ENCODE assay signal across 12 cellular contexts in genomic region chr12:107014050-107014449, GRCh38. TPM values are rescaled to one million over a fixed set of nuclear protein-coding genes. Genes with fewer than 3 reads are reported as not detected.
DNase-seq lines count a peak whose midpoint lies in the region; ATAC-seq, FAIRE-seq and TF ChIP-seq lines count a peak whose summit lies in the region.
"Had no signal": no experiment of that assay in that cellular context is flagged by ENCODE, and none has a peak within 500 bp of the region (broad histone marks: within the 10 kb centered on the region; RNA-seq: fewer than 3 reads in every experiment).

No MANE protein-coding gene starts in this region.

- H4K20me1 ChIP-seq in H1 (replicated peaks in 1 of 2; ENCODE audit: control insufficient read depth in 1 of 2, insufficient read depth in 2 of 2, low read length in 2 of 2) = no peaks in the 10 kb centered on the region

- no peak for TF ChIP-seq EP300 in H1 (IDR thresholded peaks at IDR 0.05; ENCODE audit: borderline replicate concordance in 1 of 2, low read depth in 2 of 2, low read length in 2 of 2)

- no peak overlapping the region for H3K27ac ChIP-seq in H1 (ENCODE audit: low read depth, low read length)
- H3K27ac ChIP-seq: SK-N-MC had no signal

- H3K79me2 ChIP-seq in H1 (ENCODE audit: control insufficient read depth in 1 of 2, insufficient read depth in 2 of 2, low read length in 2 of 2) = no peaks in the 10 kb centered on the region

- no peak overlapping the region for H4K5ac ChIP-seq in H1 (ENCODE audit: insufficient read length, low read depth, low read length)

- no peak overlapping the region for H3K18ac ChIP-seq in H1 (ENCODE audit: extremely low read depth, low read length)

- no peak overlapping the region for H3K4me2 ChIP-seq in H1 (ENCODE audit: insufficient read depth in 1 of 2, low read depth in 2 of 2, low read length in 2 of 2)

- POLR2A ChIA-PET in H1 (lab: Charles Lee; ENCODE audit: partially characterized antibody) = no interaction called here

- H3K56ac ChIP-seq in H1 (replicated peaks; ENCODE audit: insufficient read length, low read depth, low read length) = no peak overlapping the region

- no peaks in the 10 kb centered on the region for H3K23me2 ChIP-seq in H1 (ENCODE audit: low read depth, low read length)

- H3K9ac ChIP-seq in H1 (replicated peaks in 1 of 4; ENCODE audit: extremely low read depth in 1 of 4, low read depth in 3 of 4, low read length in 3 of 4) = no peak overlapping the region

- peak in 2 of 3 experiments; percentile 37 to 56; a peak in 3 of 4 replicates for TF ChIP-seq CTCF in H1 (IDR thresholded peaks at IDR 0.05; ENCODE audit: control extremely low read depth in 1 of 3, insufficient read depth in 1 of 3, low read depth in 1 of 3, low read length in 3 of 3)

- peak; percentile 65 for FAIRE-seq in H1 (lab: Jason Lieb, UNC)
- FAIRE-seq: GM12891, H54 had no signal

- H3K4me1 ChIP-seq in H1 (replicated peaks in 1 of 4; ENCODE audit: control insufficient read depth in 3 of 4, insufficient read depth in 4 of 4, low read length in 3 of 4) = no peaks in the 10 kb centered on the region

- no peak for TF ChIP-seq POLR2A in H1 (IDR thresholded peaks at IDR 0.05; ENCODE audit: control extremely low read depth in 1 of 2, low read depth in 2 of 2, low read length in 2 of 2)

- no peak overlapping the region for H2BK15ac ChIP-seq in H1 (ENCODE audit: low read length)

- H2BK20ac ChIP-seq in H1 (ENCODE audit: low read length) = no peak overlapping the region

- H4K8ac ChIP-seq in H1 (ENCODE audit: extremely low read depth, insufficient read depth, low read length) = no peak overlapping the region

- ATAC-seq in GM19397 (IDR thresholded peaks at IDR 0.05; ENCODE audit: unreplicated experiment) = no peak
- no peak for ATAC-seq in HG03139 (IDR thresholded peaks at IDR 0.05; ENCODE audit: unreplicated experiment)

- H2AFZ ChIP-seq in H1 (ENCODE audit: low read length) = no peak overlapping the region

- H3K36me3 ChIP-seq in H1 (ENCODE audit: control insufficient read depth in 2 of 4, insufficient read depth in 4 of 4, low read length in 3 of 4) = no peaks in the 10 kb centered on the region

- peak; percentile 32 to 43; a peak in 3 of 4 replicates for TF ChIP-seq RAD21 in H1 (IDR thresholded peaks at IDR 0.05 in 1 of 2, conservative IDR thresholded peaks at IDR 0.05 in 1 of 2; ENCODE audit: low read depth in 2 of 2, low read length in 2 of 2)

- no peaks in the 10 kb centered on the region for H3K27me3 ChIP-seq in H1 (replicated peaks in 1 of 4; ENCODE audit: control insufficient read depth in 3 of 4, extremely low read depth in 1 of 4, insufficient read depth in 3 of 4, low read length in 3 of 4)

- peak; percentile 47 for DNase-seq in NCI-H2029 (lab: John Stamatoyannopoulos, UW)
- no peak for DNase-seq in NCI-H2029 treated with DMSO at 0.1 percent for 48 hours (lab: John Stamatoyannopoulos, UW)
- peak; percentile 39 for DNase-seq in NCI-H2196 (lab: John Stamatoyannopoulos, UW; ENCODE audit: unreplicated experiment)
- DNase-seq in H1 (ENCODE audit: low read depth in 1 of 2, low spot score in 2 of 2) = no peak
- peak; percentile 52 for DNase-seq in renal cortical epithelial cell (ENCODE audit: low read depth)
- DNase-seq in DMS114 treated with DMSO at 0.1 percent for 48 hours (lab: John Stamatoyannopoulos, UW; ENCODE audit: unreplicated experiment) = no peak
- DNase-seq: KBM-7 had no signal

- no peak overlapping the region for H3K23ac ChIP-seq in H1 (ENCODE audit: insufficient read length)

- H4K91ac ChIP-seq in H1 (replicated peaks; ENCODE audit: insufficient read length, low read length) = no peak overlapping the region

- H2BK12ac ChIP-seq in H1 (ENCODE audit: low read depth, low read length) = no peak overlapping the region

- H3K14ac ChIP-seq in H1 (ENCODE audit: insufficient read length) = no peak overlapping the region

- H3K4me3 ChIP-seq in H1 (ENCODE audit: extremely low read depth in 1 of 4, insufficient read depth in 2 of 4, low read depth in 3 of 4, low read length in 4 of 4) = no peak overlapping the region
- H3K4me3 ChIP-seq: SK-N-MC had no signal

- no peak overlapping the region for H2BK5ac ChIP-seq in H1 (ENCODE audit: low read depth, low read length)

- no peak overlapping the region for H2AK5ac ChIP-seq in H1 (ENCODE audit: low read depth, low read length)

- 74% methylated on average over 3 of the region's 3 CpGs; no CpG with 5 or more reads in 1 of the 2 experiments for WGBS in H1 (ENCODE audit: extremely low coverage in 1 of 2, insufficient coverage in 1 of 2, insufficient read length in 1 of 2, insufficient replicate concordance in 2 of 2, low coverage in 1 of 2, low lambda C conversion rate in 2 of 2, missing lambda C conversion rate in 1 of 2), 2 experiments

- no peaks in the 10 kb centered on the region for H3K79me1 ChIP-seq in H1 (ENCODE audit: low read depth, low read length)

- no peak overlapping the region for H3K4ac ChIP-seq in H1 (replicated peaks; ENCODE audit: insufficient read length, low read depth, low read length)

- CTCF ChIA-PET in H1 (lab: Charles Lee; ENCODE audit: partially characterized antibody) = interaction anchor here (0.7 to 3.0 kb wide), 10 partner anchors 9 to 594 kb away, joined by 3 to 13 read pairs (median 3); partner anchors contain the start of gene CRY1

- H2BK120ac ChIP-seq in H1 (replicated peaks; ENCODE audit: low read depth, low read length) = no peak overlapping the region

- no peaks in the 10 kb centered on the region for H3K9me3 ChIP-seq in H1 (ENCODE audit: insufficient read depth in 2 of 2, low read depth in 1 of 2, low read length in 1 of 2)

TF ChIP-seq in H1, 55 proteins besides CTCF, POLR2A, EP300 and RAD21:
- TF ChIP-seq TAF7 (optimal IDR thresholded peaks at IDR 0.05; ENCODE audit: borderline replicate concordance, low read depth, low read length) = no peak
- no peak for TF ChIP-seq SIX5 (IDR thresholded peaks at IDR 0.05; ENCODE audit: low read depth, low read length)
- TF ChIP-seq KDM4A (IDR thresholded peaks at IDR 0.05; ENCODE audit: low read depth, low read length, severe bottlenecking) = no peak
- no peak for TF ChIP-seq HDAC2 (IDR thresholded peaks at IDR 0.05; ENCODE audit: borderline replicate concordance in 1 of 2, low read depth in 2 of 2, low read length in 2 of 2)
- TF ChIP-seq RXRA (IDR thresholded peaks at IDR 0.05; ENCODE audit: insufficient read depth, low read depth, low read length) = no peak
- TF ChIP-seq POLR2AphosphoS5 (IDR thresholded peaks at IDR 0.05; ENCODE audit: low read depth, low read length) = no peak
- TF ChIP-seq SP4 (IDR thresholded peaks at IDR 0.05; ENCODE audit: low read length) = no peak
- TF ChIP-seq TCF12 (IDR thresholded peaks at IDR 0.05; ENCODE audit: low read depth, low read length) = no peak
- TF ChIP-seq NRF1 (IDR thresholded peaks at IDR 0.05; ENCODE audit: low read depth, low read length) = no peak
- TF ChIP-seq GTF2F1 (IDR thresholded peaks at IDR 0.05; ENCODE audit: borderline replicate concordance, low read depth, low read length) = no peak
- TF ChIP-seq ATF3 (IDR thresholded peaks at IDR 0.05; ENCODE audit: insufficient read depth, low read depth, low read length) = no peak
- no peak for TF ChIP-seq ZNF274 (IDR thresholded peaks at IDR 0.05; ENCODE audit: borderline replicate concordance, extremely low read depth, low read length)
- no peak for TF ChIP-seq CBX5 (IDR thresholded peaks at IDR 0.05; ENCODE audit: low read depth, low read length)

RNA-seq across cellular contexts. Expression of gene MTERF2, which starts 27.1 kb away (rescaled TPM):
- total RNA-seq in H1 (2021; fragmentation: NEBNext Ultra II Directional; extraction: Animal tissue kit (Norgen Biotek cat#: 25700)) = 6.2 and 7.1 TPM in 2 replicates
- 2.6 and 2.8 TPM in 2 replicates for polyA plus RNA-seq in H1 (2011; rRNA removed)
- polyA plus RNA-seq in H1 (2011; cell fraction: cytosol; rRNA removed) = 5.5 TPM
- 4.8 TPM for polyA plus RNA-seq in H1 (2011; cell fraction: nucleus; rRNA removed)
- 7.0 to 10.3 TPM (median 9.9 TPM) in 4 replicates for polyA plus RNA-seq in H1 (2012, experiment 1 of 2)
- polyA plus RNA-seq in H1 (2012, experiment 2 of 2) = 0.88 TPM
- 8.6 TPM for polyA plus RNA-seq in H1 (2013, experiment 1 of 2)
- polyA plus RNA-seq in H1 (2013, experiment 2 of 2) = 8.2 TPM
- 3.3 and 5.6 TPM in 2 replicates for polyA minus RNA-seq in H1 (2011; rRNA and poly(A)+ RNA removed)
- 5.9 TPM for polyA minus RNA-seq in H1 (2011; cell fraction: cytosol; rRNA and poly(A)+ RNA removed)
- polyA minus RNA-seq in H1 (2011; cell fraction: nucleus; rRNA and poly(A)+ RNA removed) = 5.0 TPM
- 3.8 and 14.0 TPM in 2 replicates for total RNA-seq in renal cortical epithelial cell

RNA-seq across cellular contexts. Expression of gene TMEM263, which starts 58.3 kb away (rescaled TPM):
- total RNA-seq in H1 (2021; fragmentation: NEBNext Ultra II Directional; extraction: Animal tissue kit (Norgen Biotek cat#: 25700)) = 12.3 and 14.5 TPM in 2 replicates
- polyA plus RNA-seq in H1 (2011; rRNA removed) = 2.9 and 3.4 TPM in 2 replicates
- polyA plus RNA-seq in H1 (2011; cell fraction: cytosol; rRNA removed) = 3.6 TPM
- 4.3 TPM for polyA plus RNA-seq in H1 (2011; cell fraction: nucleus; rRNA removed)
- polyA plus RNA-seq in H1 (2012, experiment 1 of 2) = 6.8 to 8.9 TPM (median 7.9 TPM) in 4 replicates
- polyA plus RNA-seq in H1 (2012, experiment 2 of 2) = 0.47 TPM
- 8.2 TPM for polyA plus RNA-seq in H1 (2013, experiment 1 of 2)
- polyA plus RNA-seq in H1 (2013, experiment 2 of 2) = 7.5 TPM
- 6.6 and 8.9 TPM in 2 replicates for polyA minus RNA-seq in H1 (2011; rRNA and poly(A)+ RNA removed)
- 8.8 TPM for polyA minus RNA-seq in H1 (2011; cell fraction: cytosol; rRNA and poly(A)+ RNA removed)
- 6.5 TPM for polyA minus RNA-seq in H1 (2011; cell fraction: nucleus; rRNA and poly(A)+ RNA removed)
- 82.1 and 89.6 TPM in 2 replicates for total RNA-seq in renal cortical epithelial cell

Comparison
In these comparisons a context has a peak if more than half of its experiments do, and no peak if none do; other contexts are left out.
1. DNase-seq: peak in NCI-H2029 (single experiment), NCI-H2196 (single experiment) and renal cortical epithelial cell (single experiment); none in NCI-H2029 treated with DMSO at 0.1 percent for 48 hours (single experiment), H1 (0 of 2) and DMS114 treated with DMSO at 0.1 percent for 48 hours (single experiment).